In the genomic region with DNA sequence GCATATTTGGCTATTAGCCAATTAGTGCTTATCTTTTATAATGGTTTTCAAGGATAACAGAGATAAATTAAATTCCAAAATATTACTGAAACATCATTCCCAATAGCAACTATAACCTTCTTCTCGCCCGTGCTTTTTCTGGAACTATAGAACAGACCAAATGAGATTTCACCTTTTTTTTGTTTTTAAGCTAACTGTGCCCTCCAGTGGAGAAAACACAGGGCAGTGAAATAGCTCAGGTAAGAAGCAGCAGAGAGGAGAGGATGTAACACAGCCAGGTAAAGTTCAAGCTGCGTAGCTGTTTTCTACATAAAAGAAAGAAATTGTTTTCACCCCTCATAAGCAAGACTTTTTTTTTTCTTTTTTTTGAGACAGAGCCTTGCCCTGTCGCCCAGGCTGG, we compare ENCODE assay signal across 12 cellular contexts. TPM values are rescaled to one million over a fixed set of nuclear protein-coding genes. Genes with fewer than 3 reads are reported as not detected.
DNase-seq lines count a peak whose midpoint lies in the region; ATAC-seq, FAIRE-seq and TF ChIP-seq lines count a peak whose summit lies in the region.
"Had no signal": no experiment of that assay in that cellular context is flagged by ENCODE, and none has a peak within 500 bp of the region (broad histone marks: within the 10 kb centered on the region; RNA-seq: fewer than 3 reads in every experiment).

No MANE protein-coding gene starts in this region.

- no TSS peak for BruUV-seq in Panc1 (replicated peaks; lab: Mats Ljungman, UMichigan)

- peak; percentile 38 for TF ChIP-seq CTCF in SK-N-SH (IDR thresholded peaks at IDR 0.05)
- peak; percentile 47; the same call in 1 of the 2 replicates for TF ChIP-seq CTCF in Panc1 (IDR thresholded peaks at IDR 0.05)
- peak; percentile 58 for TF ChIP-seq CTCF in epithelial cell of proximal tubule (conservative IDR thresholded peaks at IDR 0.05; ENCODE audit: low read depth, low read length)
- TF ChIP-seq CTCF in thoracic aorta (IDR thresholded peaks at IDR 0.05): peak; percentile 17

- H3K27ac ChIP-seq in SK-N-SH (ENCODE audit: low read depth in 2 of 2, low read length in 1 of 2) (no peak overlapping the region), Panc1 (ENCODE audit: low read length) (no peak overlapping the region), thoracic aorta (no peak overlapping the region), small intestine (ENCODE audit: low read depth in 1 of 2, low read length in 1 of 2) (no peak overlapping the region)

- H3F3A ChIP-seq in SK-N-SH (replicated peaks; ENCODE audit: insufficient read depth): no peaks in the 10 kb centered on the region

- POLR2A ChIA-PET in SK-N-SH (lab: Yijun Ruan, JAX) (interaction anchor here (0.5 kb wide), 1 partner anchor 75 kb away, joined by 3 read pairs; no protein-coding TSS in a partner anchor), Panc1 (lab: Charles Lee) (no interaction called here)

- H3K4me3 ChIP-seq in SK-N-SH (ENCODE audit: low read depth in 2 of 2, low read length in 1 of 2) (no peak overlapping the region), Panc1 (ENCODE audit: low read depth in 2 of 2, low read length in 2 of 2) (no peak overlapping the region), epithelial cell of proximal tubule (ENCODE audit: low read depth, low read length) (no peak overlapping the region), thoracic aorta (no peak overlapping the region), small intestine (ENCODE audit: low read depth in 1 of 2, low read length in 2 of 2) (no peak overlapping the region)

- no peak overlapping the region for H2AFZ ChIP-seq in SK-N-SH (ENCODE audit: low read depth)

- DNase-seq in SK-N-SH (peak; percentile 30), Panc1 (ENCODE audit: low read depth, low spot score) (no peak), epithelial cell of proximal tubule (ENCODE audit: low read depth) (no peak), thoracic aorta (ENCODE audit: low spot score) (no peak), small intestine (no peak)
- DNase-seq: effector memory CD8-positive, alpha-beta T cell; MV-4-11; naive thymus-derived CD8-positive, alpha-beta T cell; NCI-H524 had no signal

- TF ChIP-seq RAD21 in SK-N-SH (IDR thresholded peaks at IDR 0.05; ENCODE audit: low read length): peak; percentile 66

- H3K9me2 ChIP-seq in SK-N-SH: no peaks in the 10 kb centered on the region

- in situ Hi-C loops in Panc1 (cut with HindIII; ENCODE audit: low pct_unique_long_range_greater_than_20kb, low sequenced_read_pairs): no loop called here

- H3K36me3 ChIP-seq in SK-N-SH (replicated peaks in 1 of 2; ENCODE audit: control insufficient read depth in 1 of 2, insufficient read depth in 2 of 2, low read length in 1 of 2) (no peaks in the 10 kb centered on the region), Panc1 (ENCODE audit: control insufficient read depth, insufficient read depth, low read length) (no peaks in the 10 kb centered on the region), thoracic aorta (no peaks in the 10 kb centered on the region), small intestine (ENCODE audit: control insufficient read depth in 2 of 2, insufficient read depth in 2 of 2, low read length in 2 of 2) (peaks cover 0 to 2% of the 10 kb centered on the region in 2 donors)

- H3K79me2 ChIP-seq in SK-N-SH (ENCODE audit: insufficient read depth): peaks cover 23% of the 10 kb centered on the region

- WGBS in SK-N-SH (ENCODE audit: low lambda C conversion rate): 59% methylated on average over 4 of the region's 4 CpGs
- 82 to 95% (median 87%) methylated on average over 4 of the region's 4 CpGs for WGBS in small intestine, 3 donors

- FAIRE-seq in small intestine (lab: Jason Lieb, UNC): no peak

- ATAC-seq in SK-N-SH treated with all-trans-retinoic acid at 6 μM for 48 hours (no peak), Panc1 (no peak), thoracic aorta (ENCODE audit: insufficient number of reproducible peaks, low FRiP score, low read depth) (no peak), esophagus mucosa (no peak), HG03139 (IDR thresholded peaks at IDR 0.05; ENCODE audit: unreplicated experiment) (no peak)
- ATAC-seq: effector memory CD8-positive, alpha-beta T cell; naive thymus-derived CD8-positive, alpha-beta T cell had no signal

- H3K27me3 ChIP-seq in SK-N-SH (ENCODE audit: insufficient read depth) (no peaks in the 10 kb centered on the region), Panc1 (ENCODE audit: control insufficient read depth, insufficient read depth, low read length) (no peaks in the 10 kb centered on the region), thoracic aorta (replicated peaks; ENCODE audit: insufficient read depth) (no peaks in the 10 kb centered on the region), small intestine (ENCODE audit: control insufficient read depth in 2 of 2, insufficient read depth in 2 of 2, low read length in 2 of 2) (no peaks in the 10 kb centered on the region)

- no peak overlapping the region for H3K4me2 ChIP-seq in SK-N-SH

- H4K20me1 ChIP-seq in SK-N-SH (ENCODE audit: insufficient read depth): 0 out of 2 replicates have a peak, but pooled peaks cover 2% of the 10 kb centered on the region

- no peak overlapping the region for H3K9ac ChIP-seq in SK-N-SH

- H3K9me3 ChIP-seq in SK-N-SH (no peaks in the 10 kb centered on the region), Panc1 (ENCODE audit: control insufficient read depth, insufficient read depth, low read depth, low read length) (no peaks in the 10 kb centered on the region), thoracic aorta (no peaks in the 10 kb centered on the region), small intestine (ENCODE audit: control insufficient read depth, low read depth) (no peaks in the 10 kb centered on the region)

- no peak for TF ChIP-seq EP300 in SK-N-SH (IDR thresholded peaks at IDR 0.05; ENCODE audit: borderline replicate concordance in 1 of 2, low read depth in 1 of 2, low read length in 1 of 2)

- H3K4me1 ChIP-seq in SK-N-SH (ENCODE audit: control insufficient read depth in 1 of 2, insufficient read depth in 2 of 2, low read depth in 1 of 2, low read length in 1 of 2) (no peaks in the 10 kb centered on the region), Panc1 (ENCODE audit: control insufficient read depth, insufficient read depth, low read length) (no peaks in the 10 kb centered on the region), thoracic aorta (ENCODE audit: control insufficient read depth in 1 of 2, low read depth in 2 of 2) (no peaks in the 10 kb centered on the region), small intestine (ENCODE audit: control insufficient read depth in 2 of 2, insufficient read depth in 1 of 2, low read depth in 1 of 2, low read length in 1 of 2) (no peaks in the 10 kb centered on the region)

- CTCF ChIA-PET in SK-N-SH (lab: Yijun Ruan, JAX) (interaction anchor here (0.6 to 2.3 kb wide), 13 partner anchors 8 to 439 kb away, joined by 3 to 24 read pairs (median 5); no protein-coding TSS in a partner anchor), Panc1 (lab: Charles Lee) (interaction anchor here (0.7 kb wide), 1 partner anchor 39 kb away, joined by 3 read pairs; no protein-coding TSS in a partner anchor)

- intact Hi-C loops in Panc1 (cut with micrococcal nuclease; ENCODE audit: unreplicated experiment): no loop called here

TF ChIP-seq in SK-N-SH, 30 proteins besides CTCF, POLR2A, EP300 and RAD21 (continues in another document):
- TF ChIP-seq CHD2 (IDR thresholded peaks at IDR 0.05; ENCODE audit: low read length, partially characterized antibody): no peak
- TF ChIP-seq SMC3 (IDR thresholded peaks at IDR 0.05; ENCODE audit: low read depth, low read length): peak; percentile 37; the same call in 1 of the 2 replicates
- TF ChIP-seq POLR2AphosphoS5 (IDR thresholded peaks at IDR 0.05; ENCODE audit: low read depth, low read length): no peak
- TF ChIP-seq, protein P1, sequence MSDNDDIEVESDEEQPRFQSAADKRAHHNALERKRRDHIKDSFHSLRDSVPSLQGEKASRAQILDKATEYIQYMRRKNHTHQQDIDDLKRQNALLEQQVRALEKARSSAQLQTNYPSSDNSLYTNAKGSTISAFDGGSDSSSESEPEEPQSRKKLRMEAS (IDR thresholded peaks at IDR 0.05; ENCODE audit: low read depth): no peak
- TF ChIP-seq PBX3 (IDR thresholded peaks at IDR 0.05): no peak

TF ChIP-seq in SK-N-SH treated with all-trans-retinoic acid at 6 μM for 48 hours, 23 proteins besides CTCF, POLR2A, EP300 and RAD21 (continues in another document):
- TF ChIP-seq ZC3H10 (CRISPR knock-in tag; IDR thresholded peaks at IDR 0.05): no peak
- TF ChIP-seq TSHZ2 (CRISPR knock-in tag; IDR thresholded peaks at IDR 0.05): no peak
- TF ChIP-seq CSDC2 (CRISPR knock-in tag; IDR thresholded peaks at IDR 0.05): no peak
- no peak for TF ChIP-seq SNAI2 (CRISPR knock-in tag; IDR thresholded peaks at IDR 0.05)
- no peak for TF ChIP-seq TOX (CRISPR knock-in tag; IDR thresholded peaks at IDR 0.05; ENCODE audit: borderline replicate concordance)
- no peak for TF ChIP-seq ZNF70 (CRISPR knock-in tag; IDR thresholded peaks at IDR 0.05)
- no peak for TF ChIP-seq BACH2 (CRISPR knock-in tag; IDR thresholded peaks at IDR 0.05; ENCODE audit: borderline replicate concordance)

RNA-seq across cellular contexts. Expression of gene HSD17B12, which starts 28.2 kb away (rescaled TPM):
- polyA plus RNA-seq in SK-N-SH (2012; rRNA removed) (19.7 and 27.3 TPM in 2 replicates), small intestine (10 to 100 TPM; 20.5 to 69.1 (median 22.8) TPM)
- polyA plus RNA-seq in SK-N-SH (2012; cell fraction: cytosol; rRNA removed): 25.7 and 30.5 TPM in 2 replicates
- 12.4 and 24.9 TPM in 2 replicates for polyA plus RNA-seq in SK-N-SH (2012; cell fraction: nucleus; rRNA removed)
- total RNA-seq in Panc1 (2021; ENCODE audit: unreplicated experiment) (106 TPM), epithelial cell of proximal tubule (49.5 and 65.0 TPM in 2 replicates), thoracic aorta (10 to 100 TPM; 91.7 to 97.4 TPM), esophagus mucosa (95.2 TPM)
- 71.8 TPM for polyA plus RNA-seq in Panc1 (2012; ENCODE audit: insufficient read length)
